1 cellular context compared by ENCODE assay signal in the genomic region with DNA sequence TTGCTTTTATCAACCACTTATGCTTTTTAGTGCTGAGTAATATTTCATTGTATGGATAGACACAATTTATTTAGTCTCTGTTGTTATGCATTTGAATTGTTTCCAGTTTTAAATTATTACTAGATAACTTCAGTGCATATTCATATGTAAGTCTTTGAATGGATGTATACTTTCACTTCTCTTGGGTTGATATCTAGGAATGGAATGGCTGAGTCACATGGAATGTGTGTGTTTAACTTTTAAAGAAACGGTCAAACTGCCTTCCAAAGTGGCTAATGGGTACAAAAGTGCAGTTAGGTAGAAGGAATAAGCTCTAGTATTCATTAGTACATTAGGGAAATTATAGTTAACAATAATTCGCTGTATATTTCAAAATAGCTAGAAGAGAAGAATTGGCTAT.
TF ChIP-seq lines count a peak whose summit lies in the region.

No MANE protein-coding gene starts in this region.

TF ChIP-seq in HCT116, 20 proteins besides CTCF, POLR2A, EP300 and RAD21 (continued from another document):
- TF ChIP-seq, protein P1, sequence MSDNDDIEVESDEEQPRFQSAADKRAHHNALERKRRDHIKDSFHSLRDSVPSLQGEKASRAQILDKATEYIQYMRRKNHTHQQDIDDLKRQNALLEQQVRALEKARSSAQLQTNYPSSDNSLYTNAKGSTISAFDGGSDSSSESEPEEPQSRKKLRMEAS (IDR thresholded peaks at IDR 0.05), result no peak
- TF ChIP-seq EZH2 (IDR thresholded peaks at IDR 0.05), result no peak
- TF ChIP-seq ELF1 (IDR thresholded peaks at IDR 0.05; ENCODE audit: borderline replicate concordance, low read depth), result no peak
- TF ChIP-seq CBX3 (IDR thresholded peaks at IDR 0.05; ENCODE audit: low read depth), result no peak
- TF ChIP-seq FOSL1 (IDR thresholded peaks at IDR 0.05; ENCODE audit: low read depth), result no peak
- TF ChIP-seq, protein P2, sequence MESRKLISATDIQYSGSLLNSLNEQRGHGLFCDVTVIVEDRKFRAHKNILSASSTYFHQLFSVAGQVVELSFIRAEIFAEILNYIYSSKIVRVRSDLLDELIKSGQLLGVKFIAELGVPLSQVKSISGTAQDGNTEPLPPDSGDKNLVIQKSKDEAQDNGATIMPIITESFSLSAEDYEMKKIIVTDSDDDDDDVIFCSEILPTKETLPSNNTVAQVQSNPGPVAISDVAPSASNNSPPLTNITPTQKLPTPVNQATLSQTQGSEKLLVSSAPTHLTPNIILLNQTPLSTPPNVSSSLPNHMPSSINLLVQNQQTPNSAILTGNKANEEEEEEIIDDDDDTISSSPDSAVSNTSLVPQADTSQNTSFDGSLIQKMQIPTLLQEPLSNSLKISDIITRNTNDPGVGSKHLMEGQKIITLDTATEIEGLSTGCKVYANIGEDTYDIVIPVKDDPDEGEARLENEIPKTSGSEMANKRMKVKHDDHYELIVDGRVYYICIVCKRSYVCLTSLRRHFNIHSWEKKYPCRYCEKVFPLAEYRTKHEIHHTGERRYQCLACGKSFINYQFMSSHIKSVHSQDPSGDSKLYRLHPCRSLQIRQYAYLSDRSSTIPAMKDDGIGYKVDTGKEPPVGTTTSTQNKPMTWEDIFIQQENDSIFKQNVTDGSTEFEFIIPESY (IDR thresholded peaks at IDR 0.05; ENCODE audit: extremely low read depth, insufficient replicate concordance, low read length), result no peak
- no peak for TF ChIP-seq EGR1 (IDR thresholded peaks at IDR 0.05; ENCODE audit: low read depth)
- no peak for TF ChIP-seq CEBPB (IDR thresholded peaks at IDR 0.05; ENCODE audit: low read depth)
TF ChIP-seq in HCT116: peak in this region for 0.
